8 cellular contexts compared by ENCODE assay signal in genomic region chr22:22558972-22559603, GRCh38. TPM values are rescaled to one million over a fixed set of nuclear protein-coding genes. Genes with fewer than 3 reads are reported as not detected.
DNase-seq lines count a peak whose midpoint lies in the region; ATAC-seq and TF ChIP-seq lines count a peak whose summit lies in the region.

A gene with protein sequence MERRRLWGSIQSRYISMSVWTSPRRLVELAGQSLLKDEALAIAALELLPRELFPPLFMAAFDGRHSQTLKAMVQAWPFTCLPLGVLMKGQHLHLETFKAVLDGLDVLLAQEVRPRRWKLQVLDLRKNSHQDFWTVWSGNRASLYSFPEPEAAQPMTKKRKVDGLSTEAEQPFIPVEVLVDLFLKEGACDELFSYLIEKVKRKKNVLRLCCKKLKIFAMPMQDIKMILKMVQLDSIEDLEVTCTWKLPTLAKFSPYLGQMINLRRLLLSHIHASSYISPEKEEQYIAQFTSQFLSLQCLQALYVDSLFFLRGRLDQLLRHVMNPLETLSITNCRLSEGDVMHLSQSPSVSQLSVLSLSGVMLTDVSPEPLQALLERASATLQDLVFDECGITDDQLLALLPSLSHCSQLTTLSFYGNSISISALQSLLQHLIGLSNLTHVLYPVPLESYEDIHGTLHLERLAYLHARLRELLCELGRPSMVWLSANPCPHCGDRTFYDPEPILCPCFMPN (minus strand): TSS chr22:22559265. CDS start chr22:22556832, 2,433 bp downstream.

- H3K27ac ChIP-seq in fibroblast of lung (ENCODE audit: insufficient read depth, low read length) = no peak within 1 kb of the TSS

- H3K4me1 ChIP-seq in fibroblast of lung (ENCODE audit: control insufficient read depth, extremely low read depth, insufficient read depth, low read length) = no peaks in the 10 kb centered on the region

- ATAC-seq in activated CD8-positive, alpha-beta T cell treated with anti-CD3 and anti-CD28 coated beads, Interleukin-2, amount 10 ng/mL, durations not matched to agents 7 days and 5 days = peak; percentile 96
- no peak for ATAC-seq in HG02870 (IDR thresholded peaks at IDR 0.05; ENCODE audit: unreplicated experiment)

- CTCF ChIA-PET in activated CD8-positive, alpha-beta T cell treated with anti-CD3 and anti-CD28 coated beads, Interleukin-2, amount 10 ng/mL, durations not matched to agents 7 days and 5 days (lab: Charles Lee) = interaction anchor here (0.6 to 2.2 kb wide), 13 partner anchors 8 to 143 kb away, joined by 3 to 10 read pairs (median 5); partner anchors contain the start of gene ZNF280B

- no peaks in the 10 kb centered on the region for H4K20me1 ChIP-seq in fibroblast of lung (ENCODE audit: control insufficient read depth, extremely low read depth, insufficient read depth, low read length)

- no peak within 1 kb of the TSS for H3K27ac Mint-ChIP-seq in activated CD8-positive, alpha-beta T cell treated with anti-CD3 and anti-CD28 coated beads, Interleukin-2, amount 10 ng/mL, durations not matched to agents 7 days and 5 days
- H3K27ac Mint-ChIP-seq in progenitor cell of endocrine pancreas = no peak within 1 kb of the TSS

- no peaks in the 10 kb centered on the region for H3K36me3 Mint-ChIP-seq in activated CD8-positive, alpha-beta T cell treated with anti-CD3 and anti-CD28 coated beads, Interleukin-2, amount 10 ng/mL, durations not matched to agents 7 days and 5 days (ENCODE audit: low read depth)
- no peaks in the 10 kb centered on the region for H3K36me3 Mint-ChIP-seq in progenitor cell of endocrine pancreas (ENCODE audit: insufficient read depth)

- intact Hi-C loops in posterior vena cava (cut with DNase I) = no loop called here

- H3K9me3 Mint-ChIP-seq in activated CD8-positive, alpha-beta T cell treated with anti-CD3 and anti-CD28 coated beads, Interleukin-2, amount 10 ng/mL, durations not matched to agents 7 days and 5 days (ENCODE audit: insufficient read depth) = no peaks in the 10 kb centered on the region
- H3K9me3 Mint-ChIP-seq in progenitor cell of endocrine pancreas (ENCODE audit: low read depth) = no peaks in the 10 kb centered on the region

- H3K79me2 ChIP-seq in fibroblast of lung (ENCODE audit: control insufficient read depth, insufficient read depth, low read length) = no peaks in the 10 kb centered on the region

- peaks cover 4% of the 10 kb centered on the region for H3K27me3 Mint-ChIP-seq in activated CD8-positive, alpha-beta T cell treated with anti-CD3 and anti-CD28 coated beads, Interleukin-2, amount 10 ng/mL, durations not matched to agents 7 days and 5 days (ENCODE audit: low read depth)
- peaks cover 34% of the 10 kb centered on the region for H3K27me3 Mint-ChIP-seq in progenitor cell of endocrine pancreas

- no peak within 1 kb of the TSS for H3K9ac ChIP-seq in fibroblast of lung (ENCODE audit: insufficient read depth, low read length)

- H3K4me3 Mint-ChIP-seq in activated CD8-positive, alpha-beta T cell treated with anti-CD3 and anti-CD28 coated beads, Interleukin-2, amount 10 ng/mL, durations not matched to agents 7 days and 5 days = no peak within 1 kb of the TSS
- H3K4me3 Mint-ChIP-seq in progenitor cell of endocrine pancreas (ENCODE audit: low read depth) = no peak within 1 kb of the TSS

- no peaks in the 10 kb centered on the region for H3K27me3 ChIP-seq in fibroblast of lung (ENCODE audit: control insufficient read depth, insufficient read depth, low read length)

- POLR2A ChIA-PET in activated CD8-positive, alpha-beta T cell treated with anti-CD3 and anti-CD28 coated beads, Interleukin-2, amount 10 ng/mL, durations not matched to agents 7 days and 5 days (lab: Charles Lee) = no interaction called here

- H3K4me3 ChIP-seq in fibroblast of lung (replicated peaks in 1 of 4; ENCODE audit: control extremely low read depth in 1 of 4, insufficient read depth in 1 of 4, low read depth in 3 of 4, low read length in 4 of 4) = no peak within 1 kb of the TSS

- H3K9me3 ChIP-seq in fibroblast of lung (ENCODE audit: control insufficient read depth, insufficient read depth, low read depth, low read length) = no peaks in the 10 kb centered on the region

- peaks cover 5% of the 10 kb centered on the region for H3K4me1 Mint-ChIP-seq in activated CD8-positive, alpha-beta T cell treated with anti-CD3 and anti-CD28 coated beads, Interleukin-2, amount 10 ng/mL, durations not matched to agents 7 days and 5 days (ENCODE audit: low read depth)
- no peaks in the 10 kb centered on the region for H3K4me1 Mint-ChIP-seq in progenitor cell of endocrine pancreas (ENCODE audit: low read depth)

- DNase-seq in CMK (ENCODE audit: low read depth) = peak; percentile 95
- peak; percentile 72 for DNase-seq in HT-29 (ENCODE audit: low spot score)
- peak; percentile 52 for DNase-seq in NOMO-1 treated with dmso at 0.1 percent for 144 hours (lab: John Stamatoyannopoulos, UW; ENCODE audit: unreplicated experiment)
- peak; percentile 89 for DNase-seq in activated CD8-positive, alpha-beta T cell treated with anti-CD3 and anti-CD28 coated beads, Interleukin-2, amount 10 ng/mL, durations not matched to agents 7 days and 5 days
- DNase-seq in fibroblast of lung (ENCODE audit: low read depth in 2 of 2) = peak; percentile 3 to 22
- peak; percentile 60 for DNase-seq in progenitor cell of endocrine pancreas (ENCODE audit: low spot score, unreplicated experiment)
- no peak for DNase-seq in posterior vena cava (ENCODE audit: low spot score)

- no peaks in the 10 kb centered on the region for H3K36me3 ChIP-seq in fibroblast of lung (ENCODE audit: control insufficient read depth, insufficient read depth, low read length)

- no peak within 1 kb of the TSS for H3K4me2 ChIP-seq in fibroblast of lung (ENCODE audit: extremely low read depth, insufficient read depth, low read length)

- TF ChIP-seq CTCF in fibroblast of lung (conservative IDR thresholded peaks at IDR 0.05 in 1 of 2, IDR thresholded peaks at IDR 0.05 in 1 of 2; ENCODE audit: low read depth in 1 of 2, low read length in 2 of 2) = peak; percentile 13 to 57
- TF ChIP-seq CTCF in progenitor cell of endocrine pancreas (IDR thresholded peaks at IDR 0.05; ENCODE audit: unreplicated experiment) = peak; percentile 66

- no peak within 1 kb of the TSS for H2AFZ ChIP-seq in fibroblast of lung (ENCODE audit: low read length)

RNA-seq across cellular contexts. Expression of the gene that starts here (rescaled TPM):
- total RNA-seq in HT-29 (2014; rRNA removed; shearing (Covaris generic)) = not detected in 2 replicates
- not detected for total RNA-seq in activated CD8-positive, alpha-beta T cell treated with anti-CD3 and anti-CD28 coated beads, Interleukin-2, amount 10 ng/mL, durations not matched to agents 7 days and 5 days
- under 0.01 TPM in 1 of 2 replicates, not detected in the other for total RNA-seq in fibroblast of lung
- 0.16 and 0.20 TPM in 2 replicates for polyA plus RNA-seq in fibroblast of lung
- polyA plus RNA-seq in fibroblast of lung (2012) = not detected in 2 replicates
- polyA minus RNA-seq in fibroblast of lung (ENCODE audit: low replicate concordance) = not detected in 2 replicates
- total RNA-seq in progenitor cell of endocrine pancreas = not detected in 2 replicates
- total RNA-seq in posterior vena cava = not detected

Comparison
In these comparisons a context has a peak if more than half of its experiments do, and no peak if none do; other contexts are left out.
1. Peak in DNase-seq in HT-29; RNA of the gene not detected or under 1 TPM.
2. Peak in DNase-seq and ATAC-seq in activated CD8-positive, alpha-beta T cell treated with anti-CD3 and anti-CD28 coated beads, Interleukin-2, amount 10 ng/mL, durations not matched to agents 7 days and 5 days; RNA of the gene not detected or under 1 TPM.
3. Peak in DNase-seq in fibroblast of lung; RNA of the gene not detected or under 1 TPM.
4. Peak in DNase-seq in progenitor cell of endocrine pancreas; RNA of the gene not detected or under 1 TPM.